In genomic region chr12:39620664-39621658, GRCh38 we compare ENCODE assay signal across 1 cellular context.
TF ChIP-seq lines count a peak whose summit lies in the region.

No MANE protein-coding gene starts in this region.

TF ChIP-seq in SK-N-SH, 30 proteins besides CTCF, POLR2A, EP300 and RAD21 (continued from another document):
- no peak for TF ChIP-seq USF2 (IDR thresholded peaks at IDR 0.05; ENCODE audit: borderline replicate concordance, low read depth, low read length)
